1 cellular context compared by ENCODE assay signal in the genomic region with DNA sequence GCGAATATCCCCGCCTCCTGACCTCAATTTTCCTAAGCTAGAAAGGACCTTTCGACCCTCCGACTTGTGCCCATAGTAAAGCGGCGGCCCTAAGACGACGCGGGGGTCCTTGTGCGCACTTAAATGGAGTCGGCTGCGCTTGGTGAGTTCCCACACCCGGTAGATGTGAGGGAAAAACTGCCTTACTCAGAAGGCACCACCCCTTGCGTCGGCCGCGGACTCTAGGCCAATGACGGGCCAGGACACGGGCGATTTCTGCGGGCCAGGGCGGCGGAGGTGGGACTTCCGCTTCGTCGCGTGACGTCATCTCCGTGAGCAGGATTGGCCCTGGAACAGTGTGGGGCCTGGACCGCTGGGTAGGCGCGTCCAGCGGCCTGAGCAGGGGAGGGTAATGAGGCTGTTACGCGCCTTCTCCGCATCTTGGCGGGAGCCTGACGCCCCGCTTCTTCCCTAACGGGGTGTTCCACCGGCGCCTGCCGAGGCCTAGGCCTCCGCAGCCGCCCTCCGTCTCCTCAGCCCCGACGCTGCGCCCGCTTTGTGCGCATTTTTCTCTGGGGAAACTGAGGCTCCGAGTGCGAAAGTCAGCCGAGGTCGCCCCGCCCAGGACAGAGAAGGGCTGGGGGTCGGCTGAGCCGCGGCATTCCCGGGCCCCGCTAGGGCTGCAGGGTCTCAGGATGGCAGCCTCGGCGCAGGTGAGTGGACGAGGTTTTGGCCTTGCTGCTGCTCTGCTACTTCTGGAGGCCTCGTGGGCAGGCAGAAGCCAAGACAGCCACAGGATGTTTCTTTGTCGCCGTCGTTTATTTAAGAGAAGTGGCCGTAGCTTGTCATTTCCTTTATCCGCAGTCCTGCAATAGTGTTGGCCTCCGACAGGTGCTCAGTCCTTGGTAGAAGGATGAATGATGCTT.
TF ChIP-seq lines count a peak whose summit lies in the region.

A gene (plus strand): TSS at position 293 of the 905 bp plus-strand sequence. CDS start 382 bp downstream, at position 675.

TF ChIP-seq in HepG2, 621 proteins besides CTCF, POLR2A, EP300 and RAD21 (continued from another document and continues in another):
- TF ChIP-seq, protein P1, sequence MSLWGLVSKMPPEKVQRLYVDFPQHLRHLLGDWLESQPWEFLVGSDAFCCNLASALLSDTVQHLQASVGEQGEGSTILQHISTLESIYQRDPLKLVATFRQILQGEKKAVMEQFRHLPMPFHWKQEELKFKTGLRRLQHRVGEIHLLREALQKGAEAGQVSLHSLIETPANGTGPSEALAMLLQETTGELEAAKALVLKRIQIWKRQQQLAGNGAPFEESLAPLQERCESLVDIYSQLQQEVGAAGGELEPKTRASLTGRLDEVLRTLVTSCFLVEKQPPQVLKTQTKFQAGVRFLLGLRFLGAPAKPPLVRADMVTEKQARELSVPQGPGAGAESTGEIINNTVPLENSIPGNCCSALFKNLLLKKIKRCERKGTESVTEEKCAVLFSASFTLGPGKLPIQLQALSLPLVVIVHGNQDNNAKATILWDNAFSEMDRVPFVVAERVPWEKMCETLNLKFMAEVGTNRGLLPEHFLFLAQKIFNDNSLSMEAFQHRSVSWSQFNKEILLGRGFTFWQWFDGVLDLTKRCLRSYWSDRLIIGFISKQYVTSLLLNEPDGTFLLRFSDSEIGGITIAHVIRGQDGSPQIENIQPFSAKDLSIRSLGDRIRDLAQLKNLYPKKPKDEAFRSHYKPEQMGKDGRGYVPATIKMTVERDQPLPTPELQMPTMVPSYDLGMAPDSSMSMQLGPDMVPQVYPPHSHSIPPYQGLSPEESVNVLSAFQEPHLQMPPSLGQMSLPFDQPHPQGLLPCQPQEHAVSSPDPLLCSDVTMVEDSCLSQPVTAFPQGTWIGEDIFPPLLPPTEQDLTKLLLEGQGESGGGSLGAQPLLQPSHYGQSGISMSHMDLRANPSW (CRISPR knock-in tag; IDR thresholded peaks at IDR 0.05; ENCODE audit: borderline replicate concordance), result no peak; the same call in 1 of the 2 replicates
- TF ChIP-seq KLF16 (CRISPR knock-in tag; IDR thresholded peaks at IDR 0.05) (no peak; a peak in 1 of 4 replicates), SP140L (CRISPR knock-in tag; IDR thresholded peaks at IDR 0.05; ENCODE audit: borderline replicate concordance) (no peak), ZNF136 (CRISPR knock-in tag; IDR thresholded peaks at IDR 0.05; ENCODE audit: low read depth) (0 out of 2 replicates have a peak, but pooled peaks have one; percentile 33), ZNF766 (CRISPR knock-in tag; IDR thresholded peaks at IDR 0.05; ENCODE audit: borderline replicate concordance) (no peak), ZNF510 (CRISPR knock-in tag; IDR thresholded peaks at IDR 0.05; ENCODE audit: low read depth) (no peak), KDM5B (CRISPR knock-in tag; IDR thresholded peaks at IDR 0.05; ENCODE audit: borderline replicate concordance) (peak; percentile 46; the same call in 1 of the 2 replicates), ZNF354B (CRISPR knock-in tag; IDR thresholded peaks at IDR 0.05) (no peak), ZNF496 (CRISPR knock-in tag; IDR thresholded peaks at IDR 0.05; ENCODE audit: insufficient replicate concordance) (no peak), ATRX (CRISPR knock-in tag; IDR thresholded peaks at IDR 0.05; ENCODE audit: borderline replicate concordance) (no peak), ERF (CRISPR knock-in tag; IDR thresholded peaks at IDR 0.05) (no peak), ZNF484 (CRISPR knock-in tag; IDR thresholded peaks at IDR 0.05; ENCODE audit: borderline replicate concordance, low read depth) (no peak), RXRB (CRISPR knock-in tag; IDR thresholded peaks at IDR 0.05; ENCODE audit: borderline replicate concordance) (no peak), NRL (CRISPR knock-in tag; IDR thresholded peaks at IDR 0.05; ENCODE audit: borderline replicate concordance) (0 out of 2 replicates have a peak, but pooled peaks have one; percentile 16), EHMT2 (IDR thresholded peaks at IDR 0.05; ENCODE audit: borderline replicate concordance, low read depth, low read length) (no peak), ISX (CRISPR knock-in tag; conservative IDR thresholded peaks at IDR 0.05) (no peak), TCF7 (IDR thresholded peaks at IDR 0.05; ENCODE audit: low read depth) (no peak), SIX1 (CRISPR knock-in tag; IDR thresholded peaks at IDR 0.05; ENCODE audit: borderline replicate concordance) (no peak), SOX6 (IDR thresholded peaks at IDR 0.05) (no peak), SOX6 (CRISPR knock-in tag; IDR thresholded peaks at IDR 0.05) (no peak), KAT7 (CRISPR knock-in tag; IDR thresholded peaks at IDR 0.05; ENCODE audit: borderline replicate concordance) (no peak; the same call in none of the 2 replicates), ONECUT2 (CRISPR knock-in tag; IDR thresholded peaks at IDR 0.05) (no peak), TGIF2 (CRISPR knock-in tag; IDR thresholded peaks at IDR 0.05) (no peak), ZIK1 (CRISPR knock-in tag; IDR thresholded peaks at IDR 0.05; ENCODE audit: borderline replicate concordance, low read depth) (no peak), ATM (IDR thresholded peaks at IDR 0.05; ENCODE audit: borderline replicate concordance) (no peak), ZNF232 (CRISPR knock-in tag; IDR thresholded peaks at IDR 0.05; ENCODE audit: borderline replicate concordance) (0 out of 2 replicates have a peak, but pooled peaks have one; percentile 10)
- TF ChIP-seq, protein P2, sequence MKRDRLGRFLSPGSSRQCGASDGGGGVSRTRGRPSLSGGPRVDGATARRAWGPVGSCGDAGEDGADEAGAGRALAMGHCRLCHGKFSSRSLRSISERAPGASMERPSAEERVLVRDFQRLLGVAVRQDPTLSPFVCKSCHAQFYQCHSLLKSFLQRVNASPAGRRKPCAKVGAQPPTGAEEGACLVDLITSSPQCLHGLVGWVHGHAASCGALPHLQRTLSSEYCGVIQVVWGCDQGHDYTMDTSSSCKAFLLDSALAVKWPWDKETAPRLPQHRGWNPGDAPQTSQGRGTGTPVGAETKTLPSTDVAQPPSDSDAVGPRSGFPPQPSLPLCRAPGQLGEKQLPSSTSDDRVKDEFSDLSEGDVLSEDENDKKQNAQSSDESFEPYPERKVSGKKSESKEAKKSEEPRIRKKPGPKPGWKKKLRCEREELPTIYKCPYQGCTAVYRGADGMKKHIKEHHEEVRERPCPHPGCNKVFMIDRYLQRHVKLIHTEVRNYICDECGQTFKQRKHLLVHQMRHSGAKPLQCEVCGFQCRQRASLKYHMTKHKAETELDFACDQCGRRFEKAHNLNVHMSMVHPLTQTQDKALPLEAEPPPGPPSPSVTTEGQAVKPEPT (CRISPR knock-in tag; IDR thresholded peaks at IDR 0.05; ENCODE audit: low read depth), result no peak
- TF ChIP-seq, protein P3, sequence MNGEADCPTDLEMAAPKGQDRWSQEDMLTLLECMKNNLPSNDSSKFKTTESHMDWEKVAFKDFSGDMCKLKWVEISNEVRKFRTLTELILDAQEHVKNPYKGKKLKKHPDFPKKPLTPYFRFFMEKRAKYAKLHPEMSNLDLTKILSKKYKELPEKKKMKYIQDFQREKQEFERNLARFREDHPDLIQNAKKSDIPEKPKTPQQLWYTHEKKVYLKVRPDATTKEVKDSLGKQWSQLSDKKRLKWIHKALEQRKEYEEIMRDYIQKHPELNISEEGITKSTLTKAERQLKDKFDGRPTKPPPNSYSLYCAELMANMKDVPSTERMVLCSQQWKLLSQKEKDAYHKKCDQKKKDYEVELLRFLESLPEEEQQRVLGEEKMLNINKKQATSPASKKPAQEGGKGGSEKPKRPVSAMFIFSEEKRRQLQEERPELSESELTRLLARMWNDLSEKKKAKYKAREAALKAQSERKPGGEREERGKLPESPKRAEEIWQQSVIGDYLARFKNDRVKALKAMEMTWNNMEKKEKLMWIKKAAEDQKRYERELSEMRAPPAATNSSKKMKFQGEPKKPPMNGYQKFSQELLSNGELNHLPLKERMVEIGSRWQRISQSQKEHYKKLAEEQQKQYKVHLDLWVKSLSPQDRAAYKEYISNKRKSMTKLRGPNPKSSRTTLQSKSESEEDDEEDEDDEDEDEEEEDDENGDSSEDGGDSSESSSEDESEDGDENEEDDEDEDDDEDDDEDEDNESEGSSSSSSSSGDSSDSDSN (CRISPR knock-in tag; IDR thresholded peaks at IDR 0.05), result peak; percentile 27; the same call in 1 of the 2 replicates
- TF ChIP-seq, protein P4, sequence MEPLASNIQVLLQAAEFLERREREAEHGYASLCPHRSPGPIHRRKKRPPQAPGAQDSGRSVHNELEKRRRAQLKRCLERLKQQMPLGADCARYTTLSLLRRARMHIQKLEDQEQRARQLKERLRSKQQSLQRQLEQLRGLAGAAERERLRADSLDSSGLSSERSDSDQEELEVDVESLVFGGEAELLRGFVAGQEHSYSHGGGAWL (CRISPR knock-in tag; IDR thresholded peaks at IDR 0.05), result 0 out of 2 replicates have a peak, but pooled peaks have one; percentile 7
- TF ChIP-seq, protein P5, sequence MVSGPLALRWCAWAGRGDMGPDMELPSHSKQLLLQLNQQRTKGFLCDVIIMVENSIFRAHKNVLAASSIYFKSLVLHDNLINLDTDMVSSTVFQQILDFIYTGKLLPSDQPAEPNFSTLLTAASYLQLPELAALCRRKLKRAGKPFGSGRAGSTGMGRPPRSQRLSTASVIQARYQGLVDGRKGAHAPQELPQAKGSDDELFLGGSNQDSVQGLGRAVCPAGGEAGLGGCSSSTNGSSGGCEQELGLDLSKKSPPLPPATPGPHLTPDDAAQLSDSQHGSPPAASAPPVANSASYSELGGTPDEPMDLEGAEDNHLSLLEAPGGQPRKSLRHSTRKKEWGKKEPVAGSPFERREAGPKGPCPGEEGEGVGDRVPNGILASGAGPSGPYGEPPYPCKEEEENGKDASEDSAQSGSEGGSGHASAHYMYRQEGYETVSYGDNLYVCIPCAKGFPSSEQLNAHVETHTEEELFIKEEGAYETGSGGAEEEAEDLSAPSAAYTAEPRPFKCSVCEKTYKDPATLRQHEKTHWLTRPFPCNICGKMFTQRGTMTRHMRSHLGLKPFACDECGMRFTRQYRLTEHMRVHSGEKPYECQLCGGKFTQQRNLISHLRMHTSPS (CRISPR knock-in tag; IDR thresholded peaks at IDR 0.05; ENCODE audit: low read depth), result no peak
- TF ChIP-seq, protein P6, sequence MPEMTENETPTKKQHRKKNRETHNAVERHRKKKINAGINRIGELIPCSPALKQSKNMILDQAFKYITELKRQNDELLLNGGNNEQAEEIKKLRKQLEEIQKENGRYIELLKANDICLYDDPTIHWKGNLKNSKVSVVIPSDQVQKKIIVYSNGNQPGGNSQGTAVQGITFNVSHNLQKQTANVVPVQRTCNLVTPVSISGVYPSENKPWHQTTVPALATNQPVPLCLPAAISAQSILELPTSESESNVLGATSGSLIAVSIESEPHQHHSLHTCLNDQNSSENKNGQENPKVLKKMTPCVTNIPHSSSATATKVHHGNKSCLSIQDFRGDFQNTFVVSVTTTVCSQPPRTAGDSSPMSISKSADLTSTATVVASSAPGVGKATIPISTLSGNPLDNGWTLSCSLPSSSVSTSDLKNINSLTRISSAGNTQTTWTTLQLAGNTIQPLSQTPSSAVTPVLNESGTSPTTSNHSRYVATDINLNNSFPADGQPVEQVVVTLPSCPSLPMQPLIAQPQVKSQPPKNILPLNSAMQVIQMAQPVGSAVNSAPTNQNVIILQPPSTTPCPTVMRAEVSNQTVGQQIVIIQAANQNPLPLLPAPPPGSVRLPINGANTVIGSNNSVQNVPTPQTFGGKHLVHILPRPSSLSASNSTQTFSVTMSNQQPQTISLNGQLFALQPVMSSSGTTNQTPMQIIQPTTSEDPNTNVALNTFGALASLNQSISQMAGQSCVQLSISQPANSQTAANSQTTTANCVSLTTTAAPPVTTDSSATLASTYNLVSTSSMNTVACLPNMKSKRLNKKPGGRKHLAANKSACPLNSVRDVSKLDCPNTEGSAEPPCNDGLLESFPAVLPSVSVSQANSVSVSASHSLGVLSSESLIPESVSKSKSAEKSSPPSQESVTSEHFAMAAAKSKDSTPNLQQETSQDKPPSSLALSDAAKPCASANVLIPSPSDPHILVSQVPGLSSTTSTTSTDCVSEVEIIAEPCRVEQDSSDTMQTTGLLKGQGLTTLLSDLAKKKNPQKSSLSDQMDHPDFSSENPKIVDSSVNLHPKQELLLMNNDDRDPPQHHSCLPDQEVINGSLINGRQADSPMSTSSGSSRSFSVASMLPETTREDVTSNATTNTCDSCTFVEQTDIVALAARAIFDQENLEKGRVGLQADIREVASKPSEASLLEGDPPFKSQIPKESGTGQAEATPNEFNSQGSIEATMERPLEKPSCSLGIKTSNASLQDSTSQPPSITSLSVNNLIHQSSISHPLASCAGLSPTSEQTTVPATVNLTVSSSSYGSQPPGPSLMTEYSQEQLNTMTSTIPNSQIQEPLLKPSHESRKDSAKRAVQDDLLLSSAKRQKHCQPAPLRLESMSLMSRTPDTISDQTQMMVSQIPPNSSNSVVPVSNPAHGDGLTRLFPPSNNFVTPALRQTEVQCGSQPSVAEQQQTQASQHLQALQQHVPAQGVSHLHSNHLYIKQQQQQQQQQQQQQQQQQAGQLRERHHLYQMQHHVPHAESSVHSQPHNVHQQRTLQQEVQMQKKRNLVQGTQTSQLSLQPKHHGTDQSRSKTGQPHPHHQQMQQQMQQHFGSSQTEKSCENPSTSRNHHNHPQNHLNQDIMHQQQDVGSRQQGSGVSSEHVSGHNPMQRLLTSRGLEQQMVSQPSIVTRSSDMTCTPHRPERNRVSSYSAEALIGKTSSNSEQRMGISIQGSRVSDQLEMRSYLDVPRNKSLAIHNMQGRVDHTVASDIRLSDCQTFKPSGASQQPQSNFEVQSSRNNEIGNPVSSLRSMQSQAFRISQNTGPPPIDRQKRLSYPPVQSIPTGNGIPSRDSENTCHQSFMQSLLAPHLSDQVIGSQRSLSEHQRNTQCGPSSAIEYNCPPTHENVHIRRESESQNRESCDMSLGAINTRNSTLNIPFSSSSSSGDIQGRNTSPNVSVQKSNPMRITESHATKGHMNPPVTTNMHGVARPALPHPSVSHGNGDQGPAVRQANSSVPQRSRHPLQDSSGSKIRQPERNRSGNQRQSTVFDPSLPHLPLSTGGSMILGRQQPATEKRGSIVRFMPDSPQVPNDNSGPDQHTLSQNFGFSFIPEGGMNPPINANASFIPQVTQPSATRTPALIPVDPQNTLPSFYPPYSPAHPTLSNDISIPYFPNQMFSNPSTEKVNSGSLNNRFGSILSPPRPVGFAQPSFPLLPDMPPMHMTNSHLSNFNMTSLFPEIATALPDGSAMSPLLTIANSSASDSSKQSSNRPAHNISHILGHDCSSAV (CRISPR knock-in tag; IDR thresholded peaks at IDR 0.05; ENCODE audit: borderline replicate concordance), result no peak
- TF ChIP-seq, protein P7, sequence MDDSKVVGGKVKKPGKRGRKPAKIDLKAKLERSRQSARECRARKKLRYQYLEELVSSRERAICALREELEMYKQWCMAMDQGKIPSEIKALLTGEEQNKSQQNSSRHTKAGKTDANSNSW (CRISPR knock-in tag; IDR thresholded peaks at IDR 0.05; ENCODE audit: borderline replicate concordance), result no peak; the same call in 1 of the 2 replicates
- TF ChIP-seq, protein P8, sequence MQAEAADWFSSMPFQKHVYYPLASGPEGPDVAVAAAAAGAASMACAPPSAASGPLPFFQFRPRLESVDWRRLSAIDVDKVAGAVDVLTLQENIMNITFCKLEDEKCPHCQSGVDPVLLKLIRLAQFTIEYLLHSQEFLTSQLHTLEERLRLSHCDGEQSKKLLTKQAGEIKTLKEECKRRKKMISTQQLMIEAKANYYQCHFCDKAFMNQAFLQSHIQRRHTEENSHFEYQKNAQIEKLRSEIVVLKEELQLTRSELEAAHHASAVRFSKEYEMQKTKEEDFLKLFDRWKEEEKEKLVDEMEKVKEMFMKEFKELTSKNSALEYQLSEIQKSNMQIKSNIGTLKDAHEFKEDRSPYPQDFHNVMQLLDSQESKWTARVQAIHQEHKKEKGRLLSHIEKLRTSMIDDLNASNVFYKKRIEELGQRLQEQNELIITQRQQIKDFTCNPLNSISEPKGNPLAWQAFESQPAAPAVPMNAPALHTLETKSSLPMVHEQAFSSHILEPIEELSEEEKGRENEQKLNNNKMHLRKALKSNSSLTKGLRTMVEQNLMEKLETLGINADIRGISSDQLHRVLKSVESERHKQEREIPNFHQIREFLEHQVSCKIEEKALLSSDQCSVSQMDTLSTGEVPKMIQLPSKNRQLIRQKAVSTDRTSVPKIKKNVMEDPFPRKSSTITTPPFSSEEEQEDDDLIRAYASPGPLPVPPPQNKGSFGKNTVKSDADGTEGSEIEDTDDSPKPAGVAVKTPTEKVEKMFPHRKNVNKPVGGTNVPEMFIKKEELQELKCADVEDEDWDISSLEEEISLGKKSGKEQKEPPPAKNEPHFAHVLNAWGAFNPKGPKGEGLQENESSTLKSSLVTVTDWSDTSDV (CRISPR knock-in tag; IDR thresholded peaks at IDR 0.05), result no peak
